In the genomic region with DNA sequence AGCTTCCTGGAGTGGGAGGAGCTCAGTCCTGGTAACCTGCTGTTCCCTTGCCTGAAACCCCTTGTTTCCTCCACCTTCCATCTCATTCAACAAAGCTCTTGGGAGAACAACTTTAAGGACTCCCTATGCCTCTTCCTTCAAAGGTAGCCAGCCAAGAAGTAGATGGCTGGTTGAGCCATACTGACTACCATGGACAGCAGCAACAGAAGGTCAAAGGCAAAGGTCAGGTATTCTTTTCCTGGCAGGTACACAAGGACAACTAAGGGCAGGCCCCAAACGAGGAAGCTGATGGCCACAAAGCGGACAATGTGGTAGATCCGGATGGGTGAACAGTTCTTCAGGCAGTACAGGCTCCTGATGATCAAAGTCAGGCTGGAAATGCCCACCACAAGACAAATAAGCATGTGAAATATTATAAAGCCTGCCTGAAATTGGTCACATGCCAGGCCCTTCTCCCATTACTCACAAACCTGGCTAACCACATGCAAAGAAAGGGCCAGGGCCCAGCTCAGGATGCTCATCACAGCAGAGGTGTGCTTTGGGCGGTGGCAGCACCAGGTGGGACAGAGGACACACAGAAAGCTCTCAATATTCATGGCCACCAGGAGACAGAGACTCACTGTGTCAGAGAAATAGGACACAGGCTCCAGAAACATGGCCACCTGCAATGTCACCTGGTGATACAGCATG, we compare ENCODE assay signal across 3 cellular contexts.
TF ChIP-seq lines count a peak whose summit lies in the region.

No MANE protein-coding gene starts in this region.

TF ChIP-seq in SK-N-SH, 30 proteins besides CTCF, POLR2A, EP300 and RAD21:
- no peak for TF ChIP-seq SMC3 (IDR thresholded peaks at IDR 0.05; ENCODE audit: low read depth, low read length)
- no peak for TF ChIP-seq ZBTB33 (IDR thresholded peaks at IDR 0.05; ENCODE audit: borderline replicate concordance, low read depth)
- TF ChIP-seq ELF1 (IDR thresholded peaks at IDR 0.05): no peak
- TF ChIP-seq, protein P1, sequence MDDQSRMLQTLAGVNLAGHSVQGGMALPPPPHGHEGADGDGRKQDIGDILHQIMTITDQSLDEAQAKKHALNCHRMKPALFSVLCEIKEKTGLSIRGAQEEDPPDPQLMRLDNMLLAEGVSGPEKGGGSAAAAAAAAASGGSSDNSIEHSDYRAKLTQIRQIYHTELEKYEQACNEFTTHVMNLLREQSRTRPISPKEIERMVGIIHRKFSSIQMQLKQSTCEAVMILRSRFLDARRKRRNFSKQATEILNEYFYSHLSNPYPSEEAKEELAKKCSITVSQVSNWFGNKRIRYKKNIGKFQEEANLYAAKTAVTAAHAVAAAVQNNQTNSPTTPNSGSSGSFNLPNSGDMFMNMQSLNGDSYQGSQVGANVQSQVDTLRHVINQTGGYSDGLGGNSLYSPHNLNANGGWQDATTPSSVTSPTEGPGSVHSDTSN (IDR thresholded peaks at IDR 0.05): no peak
- TF ChIP-seq REST (IDR thresholded peaks at IDR 0.05; ENCODE audit: low read depth, low read length): peak; percentile 68; the same call in 1 of the 2 replicates
- TF ChIP-seq MXI1 (IDR thresholded peaks at IDR 0.05; ENCODE audit: low read depth, low read length): no peak
- no peak for TF ChIP-seq MEF2A (IDR thresholded peaks at IDR 0.05; ENCODE audit: borderline replicate concordance, low read depth)

TF ChIP-seq in SK-N-SH treated with all-trans-retinoic acid at 6 μM for 48 hours, 23 proteins besides CTCF, POLR2A, EP300 and RAD21:
- TF ChIP-seq PPARA (CRISPR knock-in tag; IDR thresholded peaks at IDR 0.05; ENCODE audit: borderline replicate concordance) (no peak), ESRRG (CRISPR knock-in tag; IDR thresholded peaks at IDR 0.05) (no peak), OSR1 (CRISPR knock-in tag; IDR thresholded peaks at IDR 0.05) (no peak), ZC3H10 (CRISPR knock-in tag; IDR thresholded peaks at IDR 0.05) (no peak), CSDC2 (CRISPR knock-in tag; IDR thresholded peaks at IDR 0.05) (no peak), CREB5 (CRISPR knock-in tag; IDR thresholded peaks at IDR 0.05; ENCODE audit: low read depth) (no peak), GLIS3 (CRISPR knock-in tag; IDR thresholded peaks at IDR 0.05) (no peak), BACH2 (CRISPR knock-in tag; IDR thresholded peaks at IDR 0.05; ENCODE audit: borderline replicate concordance) (no peak), ZNF565 (CRISPR knock-in tag; conservative IDR thresholded peaks at IDR 0.05; ENCODE audit: low read depth) (no peak), ZNF8 (CRISPR knock-in tag; IDR thresholded peaks at IDR 0.05) (no peak), ARNTL (CRISPR knock-in tag; IDR thresholded peaks at IDR 0.05; ENCODE audit: borderline replicate concordance, low read depth) (no peak), RARB (CRISPR knock-in tag; IDR thresholded peaks at IDR 0.05) (no peak), POU6F1 (CRISPR knock-in tag; IDR thresholded peaks at IDR 0.05; ENCODE audit: borderline replicate concordance, low read depth) (no peak), TOX (CRISPR knock-in tag; IDR thresholded peaks at IDR 0.05; ENCODE audit: borderline replicate concordance) (no peak), ZFP3 (CRISPR knock-in tag; IDR thresholded peaks at IDR 0.05) (no peak)
- TF ChIP-seq, protein P2, sequence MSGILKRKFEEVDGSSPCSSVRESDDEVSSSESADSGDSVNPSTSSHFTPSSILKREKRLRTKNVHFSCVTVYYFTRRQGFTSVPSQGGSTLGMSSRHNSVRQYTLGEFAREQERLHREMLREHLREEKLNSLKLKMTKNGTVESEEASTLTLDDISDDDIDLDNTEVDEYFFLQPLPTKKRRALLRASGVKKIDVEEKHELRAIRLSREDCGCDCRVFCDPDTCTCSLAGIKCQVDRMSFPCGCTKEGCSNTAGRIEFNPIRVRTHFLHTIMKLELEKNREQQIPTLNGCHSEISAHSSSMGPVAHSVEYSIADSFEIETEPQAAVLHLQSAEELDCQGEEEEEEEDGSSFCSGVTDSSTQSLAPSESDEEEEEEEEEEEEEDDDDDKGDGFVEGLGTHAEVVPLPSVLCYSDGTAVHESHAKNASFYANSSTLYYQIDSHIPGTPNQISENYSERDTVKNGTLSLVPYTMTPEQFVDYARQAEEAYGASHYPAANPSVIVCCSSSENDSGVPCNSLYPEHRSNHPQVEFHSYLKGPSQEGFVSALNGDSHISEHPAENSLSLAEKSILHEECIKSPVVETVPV (CRISPR knock-in tag; IDR thresholded peaks at IDR 0.05): no peak

TF ChIP-seq in GM12878, 131 proteins besides CTCF, POLR2A, EP300 and RAD21:
- TF ChIP-seq SPI1 (IDR thresholded peaks at IDR 0.05; ENCODE audit: borderline replicate concordance, insufficient read depth, low read depth, low read length) (no peak), REST (IDR thresholded peaks at IDR 0.05; ENCODE audit: low read depth, low read length) (peak; percentile 67; the same call in 1 of the 2 replicates)
